8 cellular contexts compared by ENCODE assay signal in genomic region chr22:36239150-36239400, GRCh38. TPM values are rescaled to one million over a fixed set of nuclear protein-coding genes. Genes with fewer than 3 reads are reported as not detected.
DNase-seq lines count a peak whose midpoint lies in the region; ATAC-seq and TF ChIP-seq lines count a peak whose summit lies in the region.

No MANE protein-coding gene starts in this region.

- H3K9me2 ChIP-seq in hepatocyte (replicated peaks; ENCODE audit: insufficient read depth): no peaks in the 10 kb centered on the region

- H3K9me3 ChIP-seq in hepatocyte (ENCODE audit: low read depth): no peaks in the 10 kb centered on the region

- no peaks in the 10 kb centered on the region for H4K20me1 ChIP-seq in hepatocyte (ENCODE audit: insufficient read depth, poor library complexity, severe bottlenecking)

- H3K79me2 ChIP-seq in hepatocyte: peaks cover 39% of the 10 kb centered on the region

- TF ChIP-seq CTCF in AG09309 (IDR thresholded peaks at IDR 0.05; ENCODE audit: control insufficient read depth, insufficient read depth, low read depth, low read length, missing control alignments): no peak
- no peak for TF ChIP-seq CTCF in hepatocyte (IDR thresholded peaks at IDR 0.05; ENCODE audit: poor library complexity)

- no peaks in the 10 kb centered on the region for H3K36me3 ChIP-seq in hepatocyte (replicated peaks; ENCODE audit: insufficient read depth, low read depth)

- peak overlapping the region; percentile 42 for H2AFZ ChIP-seq in hepatocyte

- H3K4me1 ChIP-seq in hepatocyte (ENCODE audit: insufficient read depth): peaks cover 18% of the 10 kb centered on the region

- peak overlapping the region; percentile 89 for H3K27ac ChIP-seq in hepatocyte

- 25% methylated on average over 4 of the region's 4 CpGs for WGBS in hepatocyte (ENCODE audit: low lambda C conversion rate, missing lambda C conversion rate)

- no peaks in the 10 kb centered on the region for H3K27me3 ChIP-seq in hepatocyte

- DNase-seq in AG09309 (ENCODE audit: low read depth) (no peak), hepatocyte (ENCODE audit: low spot score) (no peak), AG20443 (ENCODE audit: low spot score) (no peak), NCI-H446 treated with DMSO at 0.1 percent for 48 hours (lab: John Stamatoyannopoulos, UW) (no peak)
- DNase-seq in activated naive CD4-positive, alpha-beta T cell treated with anti-CD3 and anti-CD28 coated beads, Interleukin-2, amount 50 U/mL, for 16 hours: peak; percentile 21
- DNase-seq in stimulated activated CD8-positive, alpha-beta memory T cell treated with anti-CD3 and anti-CD28 coated beads, Interleukin-4, amount 100 ng/mL, for 48 hours: peak; percentile 39

- H3K4me3 ChIP-seq in AG09309 (ENCODE audit: control insufficient read depth, low read depth, low read length) (peak overlapping the region; percentile 76), hepatocyte (peak overlapping the region; percentile 23)

- peak overlapping the region; percentile 93 for H3K4me2 ChIP-seq in hepatocyte

- ATAC-seq in HG02610 (IDR thresholded peaks at IDR 0.05; ENCODE audit: unreplicated experiment) (peak; percentile 12), GM18868 (IDR thresholded peaks at IDR 0.05; ENCODE audit: unreplicated experiment) (no peak)

RNA-seq across cellular contexts. Expression of gene APOL2, which starts 0.3 kb away (rescaled TPM):
- total RNA-seq in hepatocyte: 32.3 and 34.8 TPM in 2 replicates
- polyA plus RNA-seq in hepatocyte: 19.5 and 23.9 TPM in 2 replicates

RNA-seq across cellular contexts. Expression of gene APOL1, which starts 13.9 kb away (rescaled TPM):
- 6.2 and 7.3 TPM in 2 replicates for total RNA-seq in hepatocyte
- polyA plus RNA-seq in hepatocyte: 6.4 and 6.8 TPM in 2 replicates

RNA-seq across cellular contexts. Expression of gene APOL4, which starts 37.5 kb away (rescaled TPM):
- total RNA-seq in hepatocyte: 1.0 and 2.8 TPM in 2 replicates
- polyA plus RNA-seq in hepatocyte: 0.97 and 1.5 TPM in 2 replicates

Comparison
In these comparisons a context has a peak if more than half of its experiments do, and no peak if none do; other contexts are left out.
1. DNase-seq: peak in activated naive CD4-positive, alpha-beta T cell treated with anti-CD3 and anti-CD28 coated beads, Interleukin-2, amount 50 U/mL, for 16 hours (single experiment) and stimulated activated CD8-positive, alpha-beta memory T cell treated with anti-CD3 and anti-CD28 coated beads, Interleukin-4, amount 100 ng/mL, for 48 hours (single experiment); none in AG09309 (single experiment), hepatocyte (single experiment), AG20443 (single experiment) and NCI-H446 treated with DMSO at 0.1 percent for 48 hours (single experiment).